8 cellular contexts compared by ENCODE assay signal in the genomic region with DNA sequence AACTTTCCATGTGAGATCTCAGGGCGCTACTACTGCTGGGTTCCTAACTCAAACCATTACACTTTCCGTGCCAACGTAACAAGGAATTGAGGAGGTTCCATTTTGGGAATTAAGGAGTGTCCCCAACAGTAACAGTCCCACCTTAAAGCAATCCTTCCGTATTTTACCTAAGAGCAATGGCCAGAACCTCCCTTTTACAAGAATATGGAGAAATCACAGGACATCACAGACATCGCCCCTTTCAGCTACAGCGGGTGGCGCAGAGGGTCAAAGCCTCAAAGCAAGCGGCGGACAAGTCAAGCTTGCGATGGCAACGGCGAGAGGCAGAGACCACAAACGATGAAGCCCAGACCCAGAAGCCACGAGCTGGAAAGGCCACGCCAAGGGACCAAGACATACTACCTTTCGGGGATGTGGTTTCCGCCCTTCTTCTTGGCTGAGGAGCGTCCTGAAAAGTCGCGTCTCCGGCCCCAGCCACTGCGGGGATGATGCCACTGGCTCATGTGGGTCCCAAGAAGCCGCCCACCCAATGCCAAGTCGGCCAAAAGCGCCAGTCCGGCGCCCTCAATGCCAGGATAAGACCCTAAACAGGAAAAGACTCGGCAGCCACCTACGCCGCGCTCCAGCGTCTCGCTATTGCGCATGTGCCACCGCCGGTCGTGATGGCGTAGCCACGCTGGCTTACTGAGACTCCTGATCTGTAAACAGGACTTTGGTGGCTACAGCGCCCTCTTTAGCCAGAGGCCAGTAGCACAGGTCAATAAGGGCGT. TPM values are rescaled to one million over a fixed set of nuclear protein-coding genes. Genes with fewer than 3 reads are reported as not detected.
DNase-seq lines count a peak whose midpoint lies in the region; ATAC-seq and TF ChIP-seq lines count a peak whose summit lies in the region.

TSS of gene DUSP11 (minus strand) at position 632 of the 770 bp plus-strand sequence. CDS start at position 503, 129 bp downstream.

- no peaks in the 10 kb centered on the region for H3K27me3 ChIP-seq in BE2C
- no peaks in the 10 kb centered on the region for H3K27me3 ChIP-seq in colonic mucosa

- DNase-seq in BE2C, result peak; percentile 87
- peak; percentile 89 to 96 for DNase-seq in NCI-H524 (lab: John Stamatoyannopoulos, UW)
- DNase-seq in activated CD4-positive, alpha-beta T cell treated with anti-CD3 and anti-CD28 coated beads for 4 hours, result peak; percentile 91 to 98
- peak; percentile 99 for DNase-seq in colonic mucosa
- peak; percentile 93 to 98 for DNase-seq in left colon
- DNase-seq in stimulated activated CD4-positive, alpha-beta T cell treated with anti-CD3 and anti-CD28 coated beads, Interleukin-2, amount 100 ng/mL, for 24 hours, result peak; percentile 98 to 99

- peak within 1 kb of the TSS; percentile 95 for H3K9ac ChIP-seq in colonic mucosa (ENCODE audit: low read depth in 2 of 2, low read length in 2 of 2)

- intact Hi-C loops in colonic mucosa (cut with DNase I) (loop anchor here (10.0 kb wide), 1 partner anchor 95 kb away; no protein-coding TSS in a partner anchor), left colon (cut with DNase I, micrococcal nuclease) (no loop called here)

- peak within 1 kb of the TSS; percentile 86 for H3K27ac ChIP-seq in colonic mucosa

- TF ChIP-seq CTCF in BE2C (IDR thresholded peaks at IDR 0.05; ENCODE audit: low read depth, low read length) (peak; percentile 76), colonic mucosa (IDR thresholded peaks at IDR 0.05) (peak; percentile 80)

- H3K36me3 ChIP-seq in BE2C, result peaks cover under 1% of the 10 kb centered on the region; the same call in 1 of the 2 replicates
- no peaks in the 10 kb centered on the region for H3K36me3 ChIP-seq in colonic mucosa

- H3K4me3 ChIP-seq in BE2C (ENCODE audit: low read depth, low read length), result peak within 1 kb of the TSS; percentile 87
- peak within 1 kb of the TSS; percentile 89 for H3K4me3 ChIP-seq in colonic mucosa

- H3K9me3 ChIP-seq in BE2C (no peaks in the 10 kb centered on the region), colonic mucosa (no peaks in the 10 kb centered on the region)

- ATAC-seq in HG03442 (IDR thresholded peaks at IDR 0.05; ENCODE audit: unreplicated experiment), result peak; percentile 94
- ATAC-seq in left colon, result peak; percentile 98

- H3K4me1 ChIP-seq in BE2C (no peaks in the 10 kb centered on the region), colonic mucosa (peaks cover 11% of the 10 kb centered on the region)

- peak; percentile 90 for TF ChIP-seq POLR2A in GM19193 (IDR thresholded peaks at IDR 0.05; ENCODE audit: extremely low read depth, insufficient read depth, insufficient read length)

RNA-seq across cellular contexts. Expression of gene DUSP11, which starts in this region (rescaled TPM):
- 5.2 TPM for polyA plus RNA-seq in BE2C (2012; ENCODE audit: insufficient read depth, insufficient read length, low read depth)
- total RNA-seq in colonic mucosa (10 to 100 TPM; 19.1 to 19.2 TPM), left colon (10 to 100 TPM; 18.2 to 19.9 TPM)

Comparison
In these comparisons a context has a peak if more than half of its experiments do, and no peak if none do; other contexts are left out.
1. Peak in every context shown above with its lines: DNase-seq, ATAC-seq, H3K4me3 ChIP-seq and H3K27ac ChIP-seq.